8 cellular contexts compared by ENCODE assay signal in the genomic region with DNA sequence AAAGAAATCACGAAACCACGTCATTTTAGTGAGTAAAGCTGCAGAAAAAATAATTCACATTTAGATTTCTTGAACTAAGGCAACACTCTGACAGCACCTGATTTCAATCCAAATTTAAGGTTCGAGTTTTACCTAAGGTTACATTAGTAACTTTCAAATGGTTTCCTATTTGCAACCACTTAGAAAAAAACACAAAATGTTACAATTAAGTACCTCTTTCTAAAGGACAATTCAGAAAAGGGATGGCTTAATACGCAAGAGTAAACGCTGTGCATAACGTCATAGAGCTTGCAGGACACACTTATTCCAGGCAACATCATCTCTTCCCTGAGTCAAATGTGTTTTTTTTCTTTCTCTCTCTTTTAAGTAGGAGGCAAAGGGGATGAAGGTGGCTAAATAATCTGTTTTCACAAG.
A peak's percentile ranks its signal among the peaks of the same experiment; 100 is the strongest.
DNase-seq lines count a peak whose midpoint lies in the region; ATAC-seq and TF ChIP-seq lines count a peak whose summit lies in the region.

No MANE protein-coding gene starts in this region.

- no peak overlapping the region for H3K56ac ChIP-seq in H9 (ENCODE audit: insufficient read length, low read depth, low read length)

- H2BK12ac ChIP-seq in H9 (ENCODE audit: insufficient read length, low read depth, low read length): no peak overlapping the region

- POLR2A ChIA-PET in T-cell (lab: Charles Lee): interaction anchor here in 1 of 2 donors (0.6 to 1.3 kb wide), 3 partner anchors 64 to 1184 kb away, joined by 3 to 6 read pairs (median 3); no protein-coding TSS in a partner anchor

- no peaks in the 10 kb centered on the region for H3K27me3 ChIP-seq in H9 (ENCODE audit: insufficient read depth, low read length)
- H3K27me3 ChIP-seq in esophagus muscularis mucosa: no peaks in the 10 kb centered on the region

- H3K4me3 ChIP-seq in esophagus muscularis mucosa: peak overlapping the region; percentile 88 to 95 (median 92)

- H3K4me2 ChIP-seq in H9 (ENCODE audit: insufficient read depth, insufficient read length, low read length): peak overlapping the region; percentile 75

- ATAC-seq in T-cell (replicated peaks in 1 of 4): peak in 2 of 4 experiments; percentile 1 to 7

- H2BK20ac ChIP-seq in H9 (ENCODE audit: low read depth, low read length, poor library complexity, severe bottlenecking): no peak overlapping the region

- no peaks in the 10 kb centered on the region for H3K79me1 ChIP-seq in H9 (ENCODE audit: insufficient read depth, low read depth, low read length, poor library complexity, severe bottlenecking)

- H3K27ac ChIP-seq in H9 (ENCODE audit: insufficient read length, low read depth, low read length) (no peak overlapping the region), esophagus muscularis mucosa (replicated peaks in 1 of 4) (peak overlapping the region; percentile 97)

- peaks cover 4% of the 10 kb centered on the region for H3K23me2 ChIP-seq in H9 (ENCODE audit: insufficient read length, low read depth, low read length, poor library complexity, severe bottlenecking)

- H3K18ac ChIP-seq in H9 (ENCODE audit: insufficient read length, low read depth, low read length): no peak overlapping the region

- H3K27ac Mint-ChIP-seq in H9: peak overlapping the region in 2 of 3 experiments; percentile 51 to 93; a peak in 3 of 7 replicates
- H3K27ac Mint-ChIP-seq in T-cell: peak overlapping the region; percentile 90 to 94
- peak overlapping the region; percentile 80 for H3K27ac Mint-ChIP-seq in nephron progenitor cell

- H2AK5ac ChIP-seq in H9 (ENCODE audit: insufficient read length, low read length): no peak overlapping the region

- H2BK15ac ChIP-seq in H9 (ENCODE audit: low read depth, low read length): no peak overlapping the region

- peak overlapping the region; percentile 86 to 87 for H3K4me3 Mint-ChIP-seq in H9
- peak overlapping the region; percentile 83 to 98 (median 96) for H3K4me3 Mint-ChIP-seq in T-cell
- H3K4me3 Mint-ChIP-seq in nephron progenitor cell: peak overlapping the region; percentile 94

- peaks cover 25 to 29% of the 10 kb centered on the region in 2 experiments for H3K4me1 Mint-ChIP-seq in H9
- peaks cover 65 to 80% (median 66%) of the 10 kb centered on the region in 3 donors for H3K4me1 Mint-ChIP-seq in T-cell
- peaks cover 29% of the 10 kb centered on the region for H3K4me1 Mint-ChIP-seq in nephron progenitor cell

- H4K20me1 ChIP-seq in H9 (ENCODE audit: control insufficient read depth, insufficient read depth, insufficient read length): no peaks in the 10 kb centered on the region

- H2AFZ ChIP-seq in H9 (ENCODE audit: low read length): no peak overlapping the region

- H2BK120ac ChIP-seq in H9 (ENCODE audit: low read depth, low read length, poor library complexity, severe bottlenecking): no peak overlapping the region

- H3K79me2 ChIP-seq in H9 (ENCODE audit: insufficient read depth, low read length): no peaks in the 10 kb centered on the region; the same call in 1 of the 2 replicates

- no peak overlapping the region for H4K91ac ChIP-seq in H9 (ENCODE audit: insufficient read length, low read depth, low read length)

- H3K4ac ChIP-seq in H9 (ENCODE audit: low read depth, low read length): no peak overlapping the region

- H3K9me3 Mint-ChIP-seq in H9: no peaks in the 10 kb centered on the region
- H3K9me3 Mint-ChIP-seq in T-cell: no peaks in the 10 kb centered on the region
- H3K9me3 Mint-ChIP-seq in nephron progenitor cell: no peaks in the 10 kb centered on the region

- H3K14ac ChIP-seq in H9 (ENCODE audit: insufficient read depth, low read length): no peak overlapping the region

- TF ChIP-seq EP300 in esophagus muscularis mucosa (IDR thresholded peaks at IDR 0.05): peak; percentile 18

- CTCF ChIA-PET in T-cell (lab: Charles Lee): interaction anchor here in 1 of 2 donors (0.7 to 10.6 kb wide), 5 partner anchors 64 to 489 kb away, joined by 3 to 77 read pairs (median 3); no protein-coding TSS in a partner anchor

- no peak overlapping the region for H3K23ac ChIP-seq in H9 (ENCODE audit: insufficient read length, low read depth, low read length)

- no peak overlapping the region for H2BK5ac ChIP-seq in H9 (ENCODE audit: insufficient read length, low read length)

- no peak for TF ChIP-seq POLR2A in esophagus muscularis mucosa (IDR thresholded peaks at IDR 0.05; ENCODE audit: low read depth)

- H3K36me3 ChIP-seq in esophagus muscularis mucosa: no peaks in the 10 kb centered on the region

- H3K27me3 Mint-ChIP-seq in H9 (ENCODE audit: low read depth) (no peaks in the 10 kb centered on the region), T-cell (no peaks in the 10 kb centered on the region), nephron progenitor cell (ENCODE audit: low read depth, poor library complexity) (peaks cover 3% of the 10 kb centered on the region)

- intact Hi-C loops in esophagus muscularis mucosa (cut with DNase I): loop anchor here (5.0 to 10.0 kb wide), 3 partner anchors 64 to 454 kb away; a partner anchor contains a TSS

- no CpG with 5 or more reads among the region's 6 CpGs for WGBS in H9 (ENCODE audit: extremely low coverage, insufficient read length, low lambda C conversion rate)
- 10% methylated on average over 6 of the region's 6 CpGs for WGBS in esophagus muscularis mucosa

- no peak overlapping the region for H4K8ac ChIP-seq in H9 (replicated peaks; ENCODE audit: insufficient read length, low read depth, low read length)

- H3K4me1 ChIP-seq in H9 (ENCODE audit: insufficient read depth, low read length): no peaks in the 10 kb centered on the region
- H3K4me1 ChIP-seq in esophagus muscularis mucosa: peaks cover 35 to 77% (median 55%) of the 10 kb centered on the region in 4 donors

- H4K5ac ChIP-seq in H9 (ENCODE audit: insufficient read length, low read depth, low read length): no peak overlapping the region

- DNase-seq in AML-193 (lab: John Stamatoyannopoulos, UW) (peak; percentile 59 to 76), H9 (no peak), T-cell (peak in 1 of 34 experiments; percentile 26), esophagus muscularis mucosa (ENCODE audit: extremely low spot score) (no peak), nephron progenitor cell (no peak), epidermal melanocyte (ENCODE audit: insufficient read length, low spot score) (no peak), T1000 (lab: John Stamatoyannopoulos, UW) (no peak), NCI-H2107 treated with DMSO at 0.1 percent for 48 hours (lab: John Stamatoyannopoulos, UW; ENCODE audit: unreplicated experiment) (no peak)

- H3K36me3 Mint-ChIP-seq in H9 (ENCODE audit: insufficient read depth in 1 of 3, low read depth in 3 of 3) (no peaks in the 10 kb centered on the region), T-cell (no peaks in the 10 kb centered on the region), nephron progenitor cell (ENCODE audit: low read depth) (no peaks in the 10 kb centered on the region)

- no peak overlapping the region for H3T11ph ChIP-seq in H9 (ENCODE audit: low read length)

- peak overlapping the region; percentile 21 for H3K9ac ChIP-seq in H9 (ENCODE audit: extremely low read depth, insufficient read length, low read length)

- TF ChIP-seq CTCF in H9 (conservative IDR thresholded peaks at IDR 0.05) (no peak), esophagus muscularis mucosa (IDR thresholded peaks at IDR 0.05) (no peak), nephron progenitor cell (IDR thresholded peaks at IDR 0.05) (no peak)

- H3K9me3 ChIP-seq in H9 (ENCODE audit: control insufficient read depth, low read depth, low read length): no peaks in the 10 kb centered on the region
- no peaks in the 10 kb centered on the region for H3K9me3 ChIP-seq in esophagus muscularis mucosa

Comparison
In these comparisons a context has a peak if more than half of its experiments do, and no peak if none do; other contexts are left out.
1. DNase-seq: peak in AML-193 (2 of 2); none in H9 (single experiment), esophagus muscularis mucosa (single experiment), nephron progenitor cell (single experiment), epidermal melanocyte (single experiment), T1000 (single experiment) and NCI-H2107 treated with DMSO at 0.1 percent for 48 hours (single experiment).
2. Peak in every context shown above with its lines, with median percentiles within 50 percentile points of each other: H3K27ac Mint-ChIP-seq and H3K4me3 Mint-ChIP-seq.